13 cellular contexts compared by ENCODE assay signal in genomic region chr6:56868687-56869086, GRCh38.
A peak's percentile ranks its signal among the peaks of the same experiment; 100 is the strongest.
DNase-seq lines count a peak whose midpoint lies in the region; ATAC-seq and TF ChIP-seq lines count a peak whose summit lies in the region.
"Had no signal": no experiment of that assay in that cellular context is flagged by ENCODE, and none has a peak within 500 bp of the region (broad histone marks: within the 10 kb centered on the region; RNA-seq: fewer than 3 reads in every experiment).

No MANE protein-coding gene starts in this region.

- no peaks in the 10 kb centered on the region for H4K20me1 ChIP-seq in mammary epithelial cell (ENCODE audit: insufficient read depth, low read length)
- no peaks in the 10 kb centered on the region for H4K20me1 ChIP-seq in GM23338 (replicated peaks; ENCODE audit: insufficient read depth)

- H3K27me3 Mint-ChIP-seq in GM23338 (ENCODE audit: insufficient read depth, low read depth, poor library complexity): peaks cover 2% of the 10 kb centered on the region

- intact Hi-C loops in mammary epithelial cell (cut with micrococcal nuclease): loop anchor here (10.0 kb wide), 1 partner anchor 494 kb away; no protein-coding TSS in a partner anchor

- H3K9me3 Mint-ChIP-seq in GM23338: no peaks in the 10 kb centered on the region

- CTCF ChIA-PET in mammary epithelial cell (lab: Charles Lee; ENCODE audit: low non-redundant PET): no interaction called here

- no peak overlapping the region for H3K4me3 Mint-ChIP-seq in GM23338

- 93% methylated on average over 1 of the region's 1 CpG for WGBS in mammary epithelial cell (ENCODE audit: low coverage, missing lambda C conversion rate)

- no TSS peak for BruUV-seq in mammary epithelial cell (replicated peaks; lab: Mats Ljungman, UMichigan)

- H3K27ac Mint-ChIP-seq in GM23338: no peak overlapping the region

- H2AFZ ChIP-seq in mammary epithelial cell (ENCODE audit: low read depth, low read length) (no peak overlapping the region), GM23338 (no peak overlapping the region)

- no peak for ATAC-seq in GM23338
- no peak for ATAC-seq in HG03095 (IDR thresholded peaks at IDR 0.05; ENCODE audit: unreplicated experiment)
- ATAC-seq: left lobe of liver had no signal

- H3K27ac ChIP-seq in mammary epithelial cell (ENCODE audit: insufficient read depth, low read depth, low read length): peak overlapping the region; percentile 31
- no peak overlapping the region for H3K27ac ChIP-seq in GM23338 (ENCODE audit: low read depth)

- no peaks in the 10 kb centered on the region for H3K36me3 Mint-ChIP-seq in GM23338 (ENCODE audit: low read depth)

- TF ChIP-seq CTCF in GM12865 (IDR thresholded peaks at IDR 0.05; ENCODE audit: insufficient read depth, low read depth, low read length, missing control alignments) (no peak), mammary epithelial cell (conservative IDR thresholded peaks at IDR 0.05 in 1 of 2, IDR thresholded peaks at IDR 0.05 in 1 of 2; ENCODE audit: extremely low read depth in 1 of 2, insufficient read depth in 1 of 2, low read depth in 1 of 2, low read length in 2 of 2) (no peak), GM23338 (conservative IDR thresholded peaks at IDR 0.05; ENCODE audit: low read depth in 2 of 2) (no peak)

- H3K79me2 ChIP-seq in mammary epithelial cell (ENCODE audit: insufficient read depth, low read length) (no peaks in the 10 kb centered on the region), GM23338 (replicated peaks; ENCODE audit: insufficient read depth) (no peaks in the 10 kb centered on the region)

- no peak overlapping the region for H3K9ac ChIP-seq in mammary epithelial cell (ENCODE audit: insufficient read depth, low read length)

- H3K4me2 ChIP-seq in mammary epithelial cell (ENCODE audit: insufficient read depth, low read depth, low read length): peak overlapping the region; percentile 15
- H3K4me2 ChIP-seq in GM23338: no peak overlapping the region

- H3K9me2 ChIP-seq in GM23338 (ENCODE audit: insufficient read depth): no peaks in the 10 kb centered on the region

- H3K36me3 ChIP-seq in mammary epithelial cell (ENCODE audit: insufficient read depth, low read length): no peaks in the 10 kb centered on the region
- H3K36me3 ChIP-seq in GM23338 (ENCODE audit: insufficient read depth): no peaks in the 10 kb centered on the region

- in situ Hi-C loops in mammary epithelial cell (cut with MboI; ENCODE audit: low sequenced_read_pairs in 2 of 2): no loop called here

- DNase-seq in GM12865 (ENCODE audit: low read depth): peak; percentile 60
- DNase-seq in NCI-H146 (lab: John Stamatoyannopoulos, UW): peak; percentile 59
- peak; percentile 57 for DNase-seq in mammary epithelial cell
- DNase-seq in myocyte (ENCODE audit: low read depth): peak; percentile 31
- DNase-seq in GM23338 (ENCODE audit: low spot score): no peak
- DNase-seq in activated CD8-positive, alpha-beta memory T cell treated with anti-CD3 and anti-CD28 coated beads for 24 hours: no peak
- no peak for DNase-seq in NCI-H2081 (lab: John Stamatoyannopoulos, UW)
- DNase-seq: activated CD8-positive, alpha-beta memory T cell treated with anti-CD3 and anti-CD28 coated beads, Interleukin-2, amount 50 U/mL, for 4 hours; aorta; NCI-H524; stimulated activated CD4-positive, alpha-beta T cell treated with anti-CD3 and anti-CD28 coated beads, Interleukin-4, amount 100 ng/mL, for 4 hours had no signal

- no peaks in the 10 kb centered on the region for H3F3A ChIP-seq in GM23338 (replicated peaks; ENCODE audit: low read depth)

- H3K27me3 ChIP-seq in mammary epithelial cell (ENCODE audit: insufficient read depth, low read length): no peaks in the 10 kb centered on the region
- no peaks in the 10 kb centered on the region for H3K27me3 ChIP-seq in GM23338 (ENCODE audit: insufficient read depth)

- H3K4me3 ChIP-seq in GM12865 (ENCODE audit: low read depth, low read length): no peak overlapping the region
- no peak overlapping the region for H3K4me3 ChIP-seq in mammary epithelial cell (replicated peaks in 1 of 3; ENCODE audit: insufficient read depth in 1 of 3, low read depth in 2 of 3, low read length in 3 of 3)
- no peak overlapping the region for H3K4me3 ChIP-seq in GM23338

- dilution Hi-C loops in mammary epithelial cell (cut with HindIII; ENCODE audit: low sequenced_read_pairs): no loop called here

- H3K4me1 ChIP-seq in mammary epithelial cell (ENCODE audit: insufficient read depth, low read length) (peaks cover 50% of the 10 kb centered on the region), GM23338 (ENCODE audit: insufficient read depth) (peaks cover 31% of the 10 kb centered on the region)

- H3K4me1 Mint-ChIP-seq in GM23338: peaks cover 36% of the 10 kb centered on the region

- H3K9me3 ChIP-seq in mammary epithelial cell (replicated peaks; ENCODE audit: insufficient read depth, low read length): no peaks in the 10 kb centered on the region

TF ChIP-seq in GM23338, 12 proteins besides CTCF, POLR2A, EP300 and RAD21 (continues in another document):
- no peak for TF ChIP-seq ZNF331 (CRISPR knock-in tag; IDR thresholded peaks at IDR 0.05; ENCODE audit: low read depth)
- no peak for TF ChIP-seq REST (IDR thresholded peaks at IDR 0.05; ENCODE audit: unreplicated experiment)
- TF ChIP-seq EZH2 (IDR thresholded peaks at IDR 0.05; ENCODE audit: low read depth, unreplicated experiment): no peak
- TF ChIP-seq EZH2phosphoT487 (IDR thresholded peaks at IDR 0.05; ENCODE audit: unreplicated experiment): no peak
- TF ChIP-seq ETS1 (IDR thresholded peaks at IDR 0.05): no peak
- TF ChIP-seq ZNF114 (CRISPR knock-in tag; IDR thresholded peaks at IDR 0.05): no peak
- no peak for TF ChIP-seq NANOG (IDR thresholded peaks at IDR 0.05; ENCODE audit: borderline replicate concordance)
- no peak for TF ChIP-seq CREB1 (CRISPR knock-in tag; IDR thresholded peaks at IDR 0.05; ENCODE audit: low read depth)
- no peak for TF ChIP-seq JUNB (IDR thresholded peaks at IDR 0.05; ENCODE audit: unreplicated experiment)
- no peak for TF ChIP-seq STAT1 (IDR thresholded peaks at IDR 0.05; ENCODE audit: unreplicated experiment)

Comparison
In these comparisons a context has a peak if more than half of its experiments do, and no peak if none do; other contexts are left out.
1. DNase-seq: peak in GM12865 (single experiment), NCI-H146 (single experiment), mammary epithelial cell (single experiment) and myocyte (single experiment); none in GM23338 (single experiment), activated CD8-positive, alpha-beta memory T cell treated with anti-CD3 and anti-CD28 coated beads for 24 hours (single experiment) and NCI-H2081 (0 of 2).